In the genomic region with DNA sequence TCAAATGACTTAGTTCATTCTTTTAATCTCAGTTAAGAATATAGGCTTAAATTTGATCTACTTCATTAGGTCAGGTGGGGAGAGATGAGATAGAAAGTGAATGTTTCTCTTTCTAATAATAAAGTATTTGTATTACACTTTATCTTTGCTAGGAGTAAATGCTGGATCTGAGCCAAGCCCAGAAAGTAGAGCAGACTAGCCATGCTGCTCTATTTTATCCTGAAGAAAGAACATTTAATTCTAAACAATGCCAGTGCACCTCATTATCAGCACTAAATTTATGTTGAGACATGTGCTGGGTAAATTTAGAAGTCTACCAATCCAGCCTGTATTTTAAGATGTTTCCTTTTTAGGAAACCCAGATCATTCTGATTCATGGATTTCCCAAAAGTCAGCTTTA, we compare ENCODE assay signal across 16 cellular contexts. TPM values are rescaled to one million over a fixed set of nuclear protein-coding genes. Genes with fewer than 3 reads are reported as not detected.
A peak's percentile ranks its signal among the peaks of the same experiment; 100 is the strongest.
DNase-seq lines count a peak whose midpoint lies in the region; ATAC-seq and TF ChIP-seq lines count a peak whose summit lies in the region.
"Had no signal": no experiment of that assay in that cellular context is flagged by ENCODE, and none has a peak within 500 bp of the region (broad histone marks: within the 10 kb centered on the region; RNA-seq: fewer than 3 reads in every experiment).

No MANE protein-coding gene starts in this region.

- peaks cover 78% of the 10 kb centered on the region for H3K4me1 Mint-ChIP-seq in HFFc6 (ENCODE audit: low read depth)

- peak overlapping the region; percentile 67 for H3K27ac ChIP-seq in psoas muscle

- DNase-seq in HFFc6 (no peak), amniotic epithelial cell (ENCODE audit: low read depth) (peak; percentile 59), left ventricle myocardium superior (no peak), psoas muscle (no peak), kidney tubule cell (ENCODE audit: low spot score) (no peak)
- DNase-seq: Calu3; CD4-positive, alpha-beta T cell; DMS79; H7; Kasumi-1; NCI-H1417; NCI-H2107 had no signal

- peaks cover 44% of the 10 kb centered on the region for H3K4me1 ChIP-seq in psoas muscle

- no peaks in the 10 kb centered on the region for H3K27me3 ChIP-seq in psoas muscle (ENCODE audit: insufficient read depth in 3 of 3, low read length in 2 of 3)

- H3K4me3 ChIP-seq in psoas muscle: no peak overlapping the region

- 0 out of 2 replicates have a peak, but pooled peaks cover 2% of the 10 kb centered on the region for H3K27me3 Mint-ChIP-seq in HFFc6 (ENCODE audit: insufficient read depth)
- H3K27me3 Mint-ChIP-seq: B cell; CD4-positive, alpha-beta T cell had no signal

- ATAC-seq in left ventricle myocardium superior: peak; percentile 59
- no peak for ATAC-seq in psoas muscle
- ATAC-seq in HG02870 (IDR thresholded peaks at IDR 0.05; ENCODE audit: unreplicated experiment): no peak
- no peak for ATAC-seq in HG03097 (IDR thresholded peaks at IDR 0.05; ENCODE audit: low FRiP score, unreplicated experiment)
- ATAC-seq in HG02588 (IDR thresholded peaks at IDR 0.05; ENCODE audit: unreplicated experiment): no peak

- no peak for TF ChIP-seq CTCF in HFFc6 (IDR thresholded peaks at IDR 0.05)
- no peak for TF ChIP-seq CTCF in psoas muscle (IDR thresholded peaks at IDR 0.05)

- intact Hi-C loops in left ventricle myocardium superior (cut with micrococcal nuclease) (no loop called here), psoas muscle (cut with DNase I) (no loop called here)

- no peak overlapping the region; the same call in 1 of the 2 replicates for H3K4me3 Mint-ChIP-seq in HFFc6
- H3K4me3 Mint-ChIP-seq: B cell; CD4-positive, alpha-beta T cell had no signal

- no peaks in the 10 kb centered on the region for H3K9me3 ChIP-seq in psoas muscle

- H3K27ac Mint-ChIP-seq in HFFc6: peak overlapping the region; percentile 31; the same call in 1 of the 2 replicates
- H3K27ac Mint-ChIP-seq: B cell; CD4-positive, alpha-beta T cell had no signal

- H3K36me3 Mint-ChIP-seq in HFFc6 (ENCODE audit: low read depth): peaks cover 32% of the 10 kb centered on the region

- no peaks in the 10 kb centered on the region for H3K9me3 Mint-ChIP-seq in HFFc6
- H3K9me3 Mint-ChIP-seq: CD4-positive, alpha-beta T cell had no signal

- peaks cover 0 to 27% of the 10 kb centered on the region in 2 donors for H3K36me3 ChIP-seq in psoas muscle (ENCODE audit: insufficient read depth in 1 of 2, low read depth in 1 of 2)

RNA-seq across cellular contexts. Expression of a gene that starts 43.5 kb away (rescaled TPM):
- total RNA-seq in HFFc6 (2021; fragmentation: NEBNext Ultra II Directional; extraction: Animal tissue kit (Norgen Biotek cat#: 25700)): 10 to 100 TPM; 47.0 to 63.1 (median 55.8) TPM
- total RNA-seq in left ventricle myocardium superior (30.7 TPM), psoas muscle (100 to 1,000 TPM in 3 of 4 donors, 10 to 100 TPM in 1; 71.9 to 188 (median 141) TPM)
- polyA plus RNA-seq in psoas muscle: 100 to 1,000 TPM in 1 of 3 donors, 10 to 100 TPM in 2; 65.0 to 127 (median 87.6) TPM
